Comparison of ENCODE assay signal across 8 cellular contexts in the genomic region with DNA sequence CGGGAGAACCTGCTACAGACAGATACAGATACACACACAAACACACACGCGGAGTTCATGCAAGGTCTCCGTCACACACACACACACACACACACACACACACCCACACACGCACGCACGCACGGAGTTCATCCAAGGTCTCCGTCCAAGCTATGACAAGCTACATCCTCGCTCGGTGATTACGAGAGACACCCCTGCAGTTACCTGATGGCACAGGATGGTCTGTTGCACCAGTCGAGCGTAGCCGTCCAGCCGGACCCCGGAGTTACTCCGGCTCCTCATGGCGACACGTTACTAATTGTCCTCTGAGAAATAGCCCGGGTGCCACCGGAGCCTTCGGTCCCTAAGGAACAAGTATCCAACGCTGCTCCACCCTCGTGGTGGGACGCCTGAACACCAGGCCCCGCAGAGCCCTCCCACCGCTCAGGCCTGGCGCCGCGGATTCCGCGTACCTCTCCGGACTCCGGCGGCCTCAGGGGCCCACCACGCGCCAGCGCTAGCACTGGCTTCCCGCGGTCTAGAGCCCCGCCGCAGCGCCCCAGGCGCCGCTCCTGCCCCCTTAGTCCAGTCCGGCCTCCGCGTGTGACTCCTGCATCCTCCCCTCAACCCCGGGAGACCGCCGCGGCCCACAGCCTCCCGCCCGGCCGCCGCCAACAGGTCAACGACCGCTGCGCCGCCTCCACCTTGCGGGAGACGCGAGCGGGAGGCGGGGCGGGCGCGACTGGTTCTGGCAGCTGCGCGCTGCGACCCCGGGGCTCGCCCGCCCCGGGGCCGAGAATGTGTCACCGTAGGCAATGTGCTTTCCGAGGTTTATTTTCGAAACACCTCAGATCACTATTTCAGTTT. TPM values are rescaled to one million over a fixed set of nuclear protein-coding genes. Genes with fewer than 3 reads are reported as not detected.
DNase-seq lines count a peak whose midpoint lies in the region; ATAC-seq and TF ChIP-seq lines count a peak whose summit lies in the region.
"Not testable (repeated sequence)": the region's sequence is repeated elsewhere in the genome, so short reads cannot be mapped to it uniquely, and the experiment has no call there.

PHKA1 (minus strand) TSS at position 708 of the 846 bp plus-strand sequence; CDS start at position 282, 426 bp downstream.

- H3K27ac ChIP-seq in foreskin keratinocyte = peak within 1 kb of the TSS; percentile 12

- peak; percentile 60 for ATAC-seq in GM21576 (IDR thresholded peaks at IDR 0.05; ENCODE audit: unreplicated experiment)
- peak; percentile 80 for ATAC-seq in foreskin keratinocyte

- not testable (repeated sequence) for H3K4me3 ChIP-seq in mucosa of stomach (ENCODE audit: low read length)

- H3K36me3 Mint-ChIP-seq in CD14-positive monocyte = not testable (repeated sequence)

- intact Hi-C loops in CD14-positive monocyte (cut with micrococcal nuclease) = not testable (repeated sequence)

- not testable (repeated sequence) for H3K9me3 ChIP-seq in mucosa of stomach (ENCODE audit: control insufficient read depth, low read length)

- peak within 1 kb of the TSS; percentile 72 to 95 for H3K4me3 Mint-ChIP-seq in CD14-positive monocyte

- not testable (repeated sequence) for H3K36me3 ChIP-seq in mucosa of stomach (ENCODE audit: control insufficient read depth, insufficient read depth, low read length)

- not testable (repeated sequence) for DNase-seq in CD14-positive monocyte (ENCODE audit: low spot score)
- DNase-seq in NCI-H1436 (lab: John Stamatoyannopoulos, UW) = peak; percentile 23
- DNase-seq in T-helper 2 cell = peak in 3 of 5 experiments; percentile 2 to 69 (median 29)
- peak; percentile 2 for DNase-seq in activated naive CD8-positive, alpha-beta T cell treated with anti-CD3 and anti-CD28 coated beads, Interleukin-2, amount 50 U/mL, for 16 hours (ENCODE audit: low read depth, low spot score)
- peak in 1 of 2 donors; percentile 23 for DNase-seq in foreskin keratinocyte
- peak; percentile 13 to 59 (median 23) for DNase-seq in stimulated activated CD4-positive, alpha-beta T cell treated with anti-CD3 and anti-CD28 coated beads, TNF-alpha, amount 100 ng/mL, for 24 hours (ENCODE audit: low read depth in 3 of 3)

- H3K4me1 Mint-ChIP-seq in CD14-positive monocyte = peaks cover 12% of the 10 kb centered on the region

- H3K9ac ChIP-seq in mucosa of stomach (ENCODE audit: low read length) = peak within 1 kb of the TSS; percentile 61

- not testable (repeated sequence) for H3K27ac Mint-ChIP-seq in CD14-positive monocyte

- H3K27me3 ChIP-seq in foreskin keratinocyte; mucosa of stomach (ENCODE audit: control insufficient read depth, insufficient read depth, low read length): not testable (repeated sequence)

- not testable (repeated sequence) for H3K9me3 Mint-ChIP-seq in CD14-positive monocyte

- not testable (repeated sequence) for H3K4me1 ChIP-seq in foreskin keratinocyte; mucosa of stomach (ENCODE audit: control insufficient read depth, insufficient read depth, low read length)

- H3K27me3 Mint-ChIP-seq in CD14-positive monocyte (ENCODE audit: low read depth in 3 of 3) = peaks cover 8 to 16% (median 10%) of the 10 kb centered on the region in 3 donors

- not testable (repeated sequence) for TF ChIP-seq CTCF in CD14-positive monocyte (IDR thresholded peaks at IDR 0.05); foreskin keratinocyte (conservative IDR thresholded peaks at IDR 0.05)

RNA-seq across cellular contexts. Expression of gene PHKA1, which starts in this region (rescaled TPM):
- not detected for polyA plus RNA-seq in CD14-positive monocyte
- 10.4 and 10.6 TPM in 2 replicates for total RNA-seq in foreskin keratinocyte
- polyA plus RNA-seq in foreskin keratinocyte = 3.1 and 3.7 TPM in 2 replicates
